8 cellular contexts compared by ENCODE assay signal in the genomic region with DNA sequence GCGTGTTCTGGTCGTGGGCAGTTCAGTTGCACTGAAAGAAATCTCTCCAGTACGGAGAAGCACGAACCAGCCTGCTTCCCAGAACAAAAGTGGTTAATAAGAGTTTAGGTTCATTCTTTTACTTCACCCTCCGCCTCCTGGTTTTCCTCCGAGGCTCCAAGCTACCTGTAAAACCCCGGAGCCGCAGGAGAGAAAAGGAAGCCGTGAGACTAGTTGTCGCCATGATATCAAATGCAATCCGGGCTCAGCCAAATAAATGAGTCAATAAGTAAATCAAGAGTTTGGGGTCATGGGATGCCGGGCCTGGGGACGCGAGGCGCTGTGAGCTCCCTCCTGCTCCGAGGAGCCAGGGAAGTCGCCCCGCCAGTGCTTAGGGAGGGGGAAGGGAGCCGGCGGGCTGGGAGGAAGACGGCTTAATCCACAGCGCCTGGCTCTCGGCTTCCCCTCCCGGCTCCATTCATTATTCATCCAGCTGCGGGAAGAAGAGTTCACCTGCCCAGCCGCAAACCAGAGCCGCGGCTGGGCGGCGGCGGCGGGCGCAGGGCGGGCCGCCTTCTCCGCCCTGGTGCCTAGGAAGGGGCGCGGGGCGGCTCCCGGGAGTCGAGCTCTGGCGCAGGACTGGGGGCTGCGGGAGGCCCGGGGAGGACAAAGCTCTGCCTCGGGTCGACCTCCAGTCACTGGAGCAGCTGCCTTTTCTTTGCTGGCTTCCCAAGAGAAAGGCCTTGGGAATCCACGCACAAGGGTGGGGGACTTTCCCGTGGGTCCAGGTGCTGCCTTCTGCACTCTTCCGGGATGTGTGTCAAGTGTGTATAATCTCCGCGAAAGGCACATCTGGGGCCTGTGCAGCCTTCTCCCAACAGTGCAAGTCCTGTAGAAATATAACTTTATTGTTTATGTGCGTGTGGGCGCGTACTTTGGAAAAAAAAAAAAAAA. TPM values are rescaled to one million over a fixed set of nuclear protein-coding genes. Genes with fewer than 3 reads are reported as not detected.
DNase-seq lines count a peak whose midpoint lies in the region; ATAC-seq and TF ChIP-seq lines count a peak whose summit lies in the region.

No MANE protein-coding gene starts in this region.

- H3K9me3 ChIP-seq in effector memory CD4-positive, alpha-beta T cell (ENCODE audit: control insufficient read depth, low read length) = no peaks in the 10 kb centered on the region
- no peaks in the 10 kb centered on the region for H3K9me3 ChIP-seq in tibial artery

- TF ChIP-seq CTCF in C4-2B (conservative IDR thresholded peaks at IDR 0.05) (no peak), HFF-Myc (IDR thresholded peaks at IDR 0.05; ENCODE audit: low read depth, low read length, missing control alignments) (no peak), tibial artery (IDR thresholded peaks at IDR 0.05) (no peak)

- ATAC-seq in GM19351 (IDR thresholded peaks at IDR 0.05; ENCODE audit: unreplicated experiment) = no peak

- H3K4me3 ChIP-seq in HFF-Myc (replicated peaks; ENCODE audit: low read depth, low read length) (peak overlapping the region; percentile 80), tibial artery (peak overlapping the region; percentile 54 to 66)
- peak overlapping the region; percentile 48 for H3K4me3 ChIP-seq in effector memory CD4-positive, alpha-beta T cell (ENCODE audit: insufficient read depth, low read depth, low read length, poor library complexity, severe bottlenecking)

- intact Hi-C loops in tibial artery (cut with DNase I; ENCODE audit: low total_unique reads) = no loop called here

- DNase-seq in HFF-Myc (ENCODE audit: extremely low read depth, low read depth) = peak; percentile 12
- peak; percentile 64 for DNase-seq in SK-N-DZ (ENCODE audit: low spot score)
- no peak for DNase-seq in effector memory CD4-positive, alpha-beta T cell
- peak; percentile 14 to 32 for DNase-seq in lung microvascular endothelial cell (ENCODE audit: low read depth in 2 of 2)
- peak in 1 of 2 donors; percentile 68 for DNase-seq in tibial artery
- no peak for DNase-seq in cerebellar cortex (ENCODE audit: low spot score)

- no peaks in the 10 kb centered on the region for H3K36me3 ChIP-seq in effector memory CD4-positive, alpha-beta T cell (ENCODE audit: control insufficient read depth, insufficient read depth, low read length)
- H3K36me3 ChIP-seq in tibial artery = no peaks in the 10 kb centered on the region

- peaks cover 31% of the 10 kb centered on the region for H3K27me3 ChIP-seq in effector memory CD4-positive, alpha-beta T cell (replicated peaks; ENCODE audit: control insufficient read depth, insufficient read depth, low read length, poor library complexity, severe bottlenecking)
- no peaks in the 10 kb centered on the region for H3K27me3 ChIP-seq in tibial artery

- peaks cover 29% of the 10 kb centered on the region for H3K4me1 ChIP-seq in effector memory CD4-positive, alpha-beta T cell (ENCODE audit: control insufficient read depth, insufficient read depth, low read length, poor library complexity, severe bottlenecking)
- H3K4me1 ChIP-seq in tibial artery = peaks cover 0 to 39% (median 28%) of the 10 kb centered on the region in 4 donors

- H3K27ac ChIP-seq in C4-2B (peak overlapping the region; percentile 8; the same call in 1 of the 2 replicates), tibial artery (peak overlapping the region in 1 of 2 donors; percentile 48)
- no peak overlapping the region for H3K27ac ChIP-seq in effector memory CD4-positive, alpha-beta T cell (ENCODE audit: insufficient read depth, low read length, poor library complexity, severe bottlenecking)

RNA-seq across cellular contexts. Expression of gene FRAS1, which starts 1.7 kb away (rescaled TPM):
- 12.1 and 13.5 TPM in 2 replicates for polyA plus RNA-seq in SK-N-DZ (2014; cell fraction: cytosol; rRNA removed)
- polyA plus RNA-seq in SK-N-DZ (2014; cell fraction: nucleus; rRNA removed) = 12.4 and 16.1 TPM in 2 replicates
- 0.20 and 0.65 TPM in 2 replicates for total RNA-seq in lung microvascular endothelial cell

Comparison
In these comparisons a context has a peak if more than half of its experiments do, and no peak if none do; other contexts are left out.
1. DNase-seq: peak in HFF-Myc (single experiment), SK-N-DZ (single experiment) and lung microvascular endothelial cell (2 of 2); none in effector memory CD4-positive, alpha-beta T cell (0 of 3) and cerebellar cortex (single experiment).
2. Peak in every context shown above with its lines, with median percentiles within 50 percentile points of each other: H3K4me3 ChIP-seq.